Comparison of ENCODE assay signal across 27 cellular contexts in genomic region chr3:131619821-131620220, GRCh38.
DNase-seq lines count a peak whose midpoint lies in the region; ATAC-seq, FAIRE-seq and TF ChIP-seq lines count a peak whose summit lies in the region.
"Had no signal": no experiment of that assay in that cellular context is flagged by ENCODE, and none has a peak within 500 bp of the region (broad histone marks: within the 10 kb centered on the region; RNA-seq: fewer than 3 reads in every experiment).

No MANE protein-coding gene starts in this region.

- 35 to 49% methylated on average over 2 of the region's 2 CpGs for WGBS in aorta, 2 donors
- 35 to 40% (median 35%) methylated on average over 2 of the region's 2 CpGs for WGBS in small intestine, 3 donors

- no peaks in the 10 kb centered on the region for H3K9me3 ChIP-seq in aorta (ENCODE audit: control insufficient read depth, low read length)
- H3K9me3 ChIP-seq in small intestine (ENCODE audit: control insufficient read depth, low read depth) = no peaks in the 10 kb centered on the region
- H3K9me3 ChIP-seq: Peyer's patch, SJSA1 had no signal

- no peak overlapping the region for H3K4me3 Mint-ChIP-seq in glutamatergic neuron (ENCODE audit: unreplicated experiment)
- H3K4me3 Mint-ChIP-seq: H9, HFFc6 had no signal

- H3K4me1 Mint-ChIP-seq in glutamatergic neuron (ENCODE audit: low read depth, unreplicated experiment) = peaks cover 3% of the 10 kb centered on the region

- H3K27ac ChIP-seq in aorta (ENCODE audit: low read depth in 1 of 2, low read length in 2 of 2) (no peak overlapping the region), small intestine (ENCODE audit: low read depth in 1 of 2, low read length in 1 of 2) (no peak overlapping the region)
- H3K27ac ChIP-seq: 22Rv1, C4-2B, HL-60, Peyer's patch, SJSA1 had no signal

- no peaks in the 10 kb centered on the region for H3K36me3 ChIP-seq in aorta (ENCODE audit: control insufficient read depth in 1 of 2, insufficient read depth in 2 of 2, low read length in 1 of 2)
- H3K36me3 ChIP-seq in small intestine (ENCODE audit: control insufficient read depth in 2 of 2, insufficient read depth in 2 of 2, low read length in 2 of 2) = no peaks in the 10 kb centered on the region
- H3K36me3 ChIP-seq: Peyer's patch, SJSA1 had no signal

- intact Hi-C loops in aorta (cut with DNase I) = no loop called here

- H3K9me3 Mint-ChIP-seq in glutamatergic neuron (ENCODE audit: unreplicated experiment) = no peaks in the 10 kb centered on the region
- H3K9me3 Mint-ChIP-seq: H9, HFFc6 had no signal

- FAIRE-seq in small intestine (lab: Jason Lieb, UNC) = no peak
- FAIRE-seq: D721Med, HepG2, K562 had no signal

- no peak overlapping the region for H3K4me3 ChIP-seq in aorta (ENCODE audit: low read length in 2 of 2)
- no peak overlapping the region for H3K4me3 ChIP-seq in small intestine (ENCODE audit: low read depth in 1 of 2, low read length in 2 of 2)
- H3K4me3 ChIP-seq: K562, Peyer's patch, SJSA1 had no signal

- TF ChIP-seq CTCF in glutamatergic neuron (IDR thresholded peaks at IDR 0.05; ENCODE audit: partially characterized antibody, unreplicated experiment) = no peak

- no peaks in the 10 kb centered on the region for H3K36me3 Mint-ChIP-seq in glutamatergic neuron (ENCODE audit: unreplicated experiment)

- H3K27me3 Mint-ChIP-seq in glutamatergic neuron (ENCODE audit: unreplicated experiment) = no peaks in the 10 kb centered on the region

- H3K4me1 ChIP-seq in aorta (ENCODE audit: control insufficient read depth in 1 of 2, insufficient read depth in 2 of 2, low read length in 2 of 2) (no peaks in the 10 kb centered on the region), small intestine (ENCODE audit: control insufficient read depth in 2 of 2, insufficient read depth in 1 of 2, low read depth in 1 of 2, low read length in 1 of 2) (no peaks in the 10 kb centered on the region)
- H3K4me1 ChIP-seq: Peyer's patch, SJSA1 had no signal

- DNase-seq in NOMO-1 treated with DMSO at 0.1 percent for 48 hours (lab: John Stamatoyannopoulos, UW; ENCODE audit: unreplicated experiment) (peak; percentile 28), NOMO-1 treated with dmso at 0.1 percent for 144 hours (lab: John Stamatoyannopoulos, UW; ENCODE audit: unreplicated experiment) (no peak), NCI-H82 treated with DMSO at 0.1 percent for 48 hours (lab: John Stamatoyannopoulos, UW; ENCODE audit: unreplicated experiment) (peak; percentile 56), glutamatergic neuron (peak; percentile 18), aorta (no peak), small intestine (no peak), medulla oblongata (ENCODE audit: extremely low spot score) (no peak), GOT3 (lab: John Stamatoyannopoulos, UW) (no peak)
- DNase-seq: AML-193, DMS53, H9, HFFc6, MM.1S, NCI-H1048, NCI-H1694, NCI-H2081, NCI-H446 treated with DMSO at 0.1 percent for 48 hours, NCI-H69, Peyer's patch, T-helper 1 cell had no signal

- H3K27ac Mint-ChIP-seq in glutamatergic neuron (ENCODE audit: unreplicated experiment) = no peak overlapping the region
- H3K27ac Mint-ChIP-seq: H9, HFFc6 had no signal

- ATAC-seq in aorta (ENCODE audit: low FRiP score) = no peak
- ATAC-seq: HepG2, K562 had no signal

- H3K27me3 ChIP-seq in aorta (ENCODE audit: control insufficient read depth in 1 of 2, insufficient read depth in 2 of 2, low read length in 1 of 2) (no peaks in the 10 kb centered on the region), small intestine (ENCODE audit: control insufficient read depth in 2 of 2, insufficient read depth in 2 of 2, low read length in 2 of 2) (peaks cover 0 to 2% of the 10 kb centered on the region in 2 donors)
- H3K27me3 ChIP-seq: Peyer's patch, SJSA1 had no signal

Comparison
In these comparisons a context has a peak if more than half of its experiments do, and no peak if none do; other contexts are left out.
1. DNase-seq: peak in NOMO-1 treated with DMSO at 0.1 percent for 48 hours (single experiment), NCI-H82 treated with DMSO at 0.1 percent for 48 hours (single experiment) and glutamatergic neuron (single experiment); none in NOMO-1 treated with dmso at 0.1 percent for 144 hours (single experiment), aorta (0 of 2), small intestine (single experiment), medulla oblongata (single experiment) and GOT3 (single experiment).